In genomic region chr1:47107851-47108574, GRCh38 we compare ENCODE assay signal across 13 cellular contexts. TPM values are rescaled to one million over a fixed set of nuclear protein-coding genes. Genes with fewer than 3 reads are reported as not detected.
DNase-seq lines count a peak whose midpoint lies in the region; FAIRE-seq and TF ChIP-seq lines count a peak whose summit lies in the region.
"Not testable (repeated sequence)": the region's sequence is repeated elsewhere in the genome, so short reads cannot be mapped to it uniquely, and the experiment has no call there.
"Had no signal": no experiment of that assay in that cellular context is flagged by ENCODE, and none has a peak within 500 bp of the region (broad histone marks: within the 10 kb centered on the region; RNA-seq: fewer than 3 reads in every experiment).

No MANE protein-coding gene starts in this region.

- H3K27me3 ChIP-seq in thyroid gland: not testable (repeated sequence)

- not testable (repeated sequence) for H3K9me3 ChIP-seq in thyroid gland

- H3K27ac ChIP-seq in RWPE1 (peak overlapping the region; percentile 51; the same call in 1 of the 2 replicates), epithelial cell of prostate (peak overlapping the region; percentile 55)
- H3K27ac ChIP-seq in thyroid gland: not testable (repeated sequence)

- FAIRE-seq in GM19239 (lab: Jason Lieb, UNC): peak; percentile 11

- H3K4me1 ChIP-seq in thyroid gland: not testable (repeated sequence)

- in situ Hi-C loops in KBM-7 (cut with MboI; ENCODE audit: low pct_unique_long_range_greater_than_20kb, low sequenced_read_pairs); astrocyte of the cerebellum (cut with HindIII; ENCODE audit: low sequenced_read_pairs): not testable (repeated sequence)

- CTCF ChIA-PET in RWPE1 (lab: Yijun Ruan, JAX): not testable (repeated sequence)

- H3K4me3 ChIP-seq in astrocyte of the cerebellum (ENCODE audit: low read depth, low read length); thyroid gland (replicated peaks in 1 of 3): not testable (repeated sequence)

- not testable (repeated sequence) for TF ChIP-seq CTCF in RWPE1 (conservative IDR thresholded peaks at IDR 0.05; ENCODE audit: low read depth); astrocyte of the cerebellum (IDR thresholded peaks at IDR 0.05; ENCODE audit: low read depth, low read length, missing control alignments); thyroid gland (IDR thresholded peaks at IDR 0.05)

- DNase-seq in AG20443 (ENCODE audit: low spot score): peak; percentile 21
- not testable (repeated sequence) for DNase-seq in GM19239 (ENCODE audit: insufficient read length, low spot score)
- peak; percentile 0 for DNase-seq in KBM-7
- DNase-seq in RWPE1 (ENCODE audit: low spot score): peak; percentile 27
- peak; percentile 6 for DNase-seq in astrocyte of the cerebellum (ENCODE audit: low read depth)
- DNase-seq in epithelial cell of prostate (ENCODE audit: low read depth, low spot score): peak; percentile 68
- peak; percentile 93 for DNase-seq in kidney tubule cell (ENCODE audit: low spot score)
- peak; percentile 14 to 18 for DNase-seq in thyroid gland

- POLR2A ChIA-PET in RWPE1 (lab: Yijun Ruan, JAX; ENCODE audit: low non-redundant PET): not testable (repeated sequence)

- WGBS in thyroid gland, 2 donors: 44 to 50% methylated on average over 8 to 10 of the region's 10 CpGs

- TF ChIP-seq POLR2A in thyroid gland (IDR thresholded peaks at IDR 0.05): not testable (repeated sequence)

- intact Hi-C loops in thyroid gland (cut with DNase I): not testable (repeated sequence)

- not testable (repeated sequence) for H3K36me3 ChIP-seq in thyroid gland

RNA-seq across cellular contexts. Expression of gene CYP4A22, which starts 29.2 kb away (rescaled TPM):
- not detected for total RNA-seq in thyroid gland
- total RNA-seq: chondrocyte; heart right ventricle; naive thymus-derived CD4-positive, alpha-beta T cell; osteocyte; right atrium auricular region had no signal

RNA-seq across cellular contexts. Expression of gene CYP4Z1, which starts 41.0 kb away (rescaled TPM):
- 1 to 10 TPM in 3 of 4 donors, under 1 TPM in 1; 0.39 to 1.7 (median 1.4) TPM for total RNA-seq in thyroid gland
- total RNA-seq: chondrocyte; naive thymus-derived CD4-positive, alpha-beta T cell; osteocyte had no signal
